Comparison of ENCODE assay signal across 17 cellular contexts in the genomic region with DNA sequence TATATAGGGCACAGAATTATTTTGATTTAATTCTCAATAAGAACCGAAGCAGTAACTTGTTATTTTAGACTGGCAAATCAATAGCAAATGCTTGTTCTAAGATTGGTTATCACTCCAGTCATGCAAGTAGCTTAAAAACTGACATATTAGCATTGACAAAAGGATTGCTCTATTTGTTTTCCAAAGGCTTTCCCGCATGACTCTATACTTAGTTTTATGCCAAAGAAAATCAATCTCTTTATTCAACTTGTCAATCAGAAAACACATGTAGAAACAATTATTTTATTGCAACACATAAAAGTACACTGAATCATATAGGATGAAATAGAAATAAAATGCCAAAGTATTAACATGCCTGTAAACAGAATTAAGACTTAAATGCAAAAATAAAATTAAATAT.
DNase-seq lines count a peak whose midpoint lies in the region; ATAC-seq and TF ChIP-seq lines count a peak whose summit lies in the region.
"Had no signal": no experiment of that assay in that cellular context is flagged by ENCODE, and none has a peak within 500 bp of the region (broad histone marks: within the 10 kb centered on the region; RNA-seq: fewer than 3 reads in every experiment).

No MANE protein-coding gene starts in this region.

- ATAC-seq in foreskin keratinocyte: no peak
- no peak for ATAC-seq in activated CD8-positive, alpha-beta T cell treated with anti-CD3 and anti-CD28 coated beads for 36 hours
- ATAC-seq: CD8-positive, alpha-beta T cell had no signal

- H3K27ac ChIP-seq in 22Rv1 (peak overlapping the region; percentile 78), foreskin keratinocyte (no peak overlapping the region)
- H3K27ac ChIP-seq: BLaER1 had no signal

- TF ChIP-seq CTCF in 22Rv1 (IDR thresholded peaks at IDR 0.05) (no peak), osteocyte (IDR thresholded peaks at IDR 0.05) (no peak), foreskin keratinocyte (conservative IDR thresholded peaks at IDR 0.05) (no peak)
- no peak for TF ChIP-seq CTCF in activated CD8-positive, alpha-beta T cell treated with anti-CD3 and anti-CD28 coated beads for 36 hours (IDR thresholded peaks at IDR 0.05)

- no peaks in the 10 kb centered on the region for H3K27me3 ChIP-seq in foreskin keratinocyte
- H3K27me3 ChIP-seq: BE2C, BLaER1 had no signal

- peaks cover 65% of the 10 kb centered on the region for H3K4me1 Mint-ChIP-seq in osteocyte (ENCODE audit: unreplicated experiment)
- H3K4me1 Mint-ChIP-seq in activated CD8-positive, alpha-beta T cell treated with anti-CD3 and anti-CD28 coated beads for 36 hours (ENCODE audit: low read depth): no peaks in the 10 kb centered on the region

- H3K36me3 Mint-ChIP-seq in osteocyte (ENCODE audit: unreplicated experiment): peaks cover 32% of the 10 kb centered on the region
- H3K36me3 Mint-ChIP-seq in activated CD8-positive, alpha-beta T cell treated with anti-CD3 and anti-CD28 coated beads for 36 hours (ENCODE audit: low read depth): no peaks in the 10 kb centered on the region
- H3K36me3 Mint-ChIP-seq: CD14-positive monocyte; CD8-positive, alpha-beta T cell had no signal

- CTCF ChIA-PET in activated CD8-positive, alpha-beta T cell treated with anti-CD3 and anti-CD28 coated beads for 36 hours (lab: Charles Lee): no interaction called here

- H3K9me3 Mint-ChIP-seq in osteocyte (ENCODE audit: unreplicated experiment): peaks cover 10% of the 10 kb centered on the region
- H3K9me3 Mint-ChIP-seq in activated CD8-positive, alpha-beta T cell treated with anti-CD3 and anti-CD28 coated beads for 36 hours: no peaks in the 10 kb centered on the region
- H3K9me3 Mint-ChIP-seq: CD4-positive, alpha-beta T cell had no signal

- H3K4me1 ChIP-seq in foreskin keratinocyte: no peaks in the 10 kb centered on the region
- H3K4me1 ChIP-seq: BE2C, BLaER1, Caco-2 had no signal

- intact Hi-C loops in activated CD8-positive, alpha-beta T cell treated with anti-CD3 and anti-CD28 coated beads for 36 hours (cut with micrococcal nuclease): no loop called here

- H3K4me3 Mint-ChIP-seq in osteocyte (ENCODE audit: unreplicated experiment): no peak overlapping the region
- H3K4me3 Mint-ChIP-seq in activated CD8-positive, alpha-beta T cell treated with anti-CD3 and anti-CD28 coated beads for 36 hours: no peak overlapping the region
- H3K4me3 Mint-ChIP-seq: CD14-positive monocyte; CD4-positive, alpha-beta T cell; CD8-positive, alpha-beta T cell had no signal

- H3K27ac Mint-ChIP-seq in osteocyte (ENCODE audit: unreplicated experiment): peak overlapping the region; percentile 80
- no peak overlapping the region for H3K27ac Mint-ChIP-seq in activated CD8-positive, alpha-beta T cell treated with anti-CD3 and anti-CD28 coated beads for 36 hours
- H3K27ac Mint-ChIP-seq: CD14-positive monocyte; CD4-positive, alpha-beta T cell; CD8-positive, alpha-beta T cell had no signal

- POLR2A ChIA-PET in activated CD8-positive, alpha-beta T cell treated with anti-CD3 and anti-CD28 coated beads for 36 hours (lab: Charles Lee): no interaction called here

- DNase-seq in fibroblast of peridontal ligament (ENCODE audit: extremely low read depth): peak; percentile 35
- DNase-seq in osteocyte (ENCODE audit: extremely low spot score, unreplicated experiment): no peak
- no peak for DNase-seq in foreskin keratinocyte
- no peak for DNase-seq in activated CD8-positive, alpha-beta T cell treated with anti-CD3 and anti-CD28 coated beads for 36 hours
- DNase-seq: 8988T; ACHN; BE2C; C1 segment of cervical spinal cord; Caco-2; Calu3; CD4-positive, alpha-beta T cell; CD8-positive, alpha-beta T cell; DMS79 treated with DMSO at 0.1 percent for 48 hours; GF-D8 had no signal

- H3K27me3 Mint-ChIP-seq in osteocyte (ENCODE audit: unreplicated experiment): no peaks in the 10 kb centered on the region
- no peaks in the 10 kb centered on the region for H3K27me3 Mint-ChIP-seq in activated CD8-positive, alpha-beta T cell treated with anti-CD3 and anti-CD28 coated beads for 36 hours
- H3K27me3 Mint-ChIP-seq: CD4-positive, alpha-beta T cell had no signal
